In genomic region chr16:86810062-86810461, GRCh38 we compare ENCODE assay signal across 21 cellular contexts.
"Had no signal": no experiment of that assay in that cellular context is flagged by ENCODE, and none has a peak within 500 bp of the region (broad histone marks: within the 10 kb centered on the region; RNA-seq: fewer than 3 reads in every experiment).

No MANE protein-coding gene starts in this region.

- H3K27me3 ChIP-seq: SJSA1 had no signal

- H3K27ac ChIP-seq: KMS-11, SJSA1, SK-N-MC had no signal

- H3K4me2 ChIP-seq: KMS-11 had no signal

- H3K36me3 ChIP-seq: SJSA1 had no signal

- FAIRE-seq: HepG2, K562 had no signal

- H3K9me3 ChIP-seq: SJSA1 had no signal

- DNase-seq: Kasumi-1, MM.1S, NCI-H1092 treated with DMSO at 0.1 percent for 48 hours, NCI-H1436, NCI-H187, NCI-H2029, NCI-H2081 treated with DMSO at 0.1 percent for 48 hours, NCI-H2171, NCI-H446, NCI-H510A, NCI-H524 treated with DMSO at 0.1 percent for 48 hours, NCI-H69, NCI-H774, Right ventricle myocardium superior, RPMI8226, SIG-M5 had no signal

- H3K9ac ChIP-seq: KMS-11 had no signal

- H3K4me3 ChIP-seq: K562, SJSA1, SK-N-MC had no signal

- ATAC-seq: HepG2, K562 had no signal
